ENCODE assay signal across 12 cellular contexts in genomic region chr6:89348372-89348771, GRCh38. TPM values are rescaled to one million over a fixed set of nuclear protein-coding genes. Genes with fewer than 3 reads are reported as not detected.
A peak's percentile ranks its signal among the peaks of the same experiment; 100 is the strongest.
DNase-seq lines count a peak whose midpoint lies in the region; ATAC-seq, FAIRE-seq and TF ChIP-seq lines count a peak whose summit lies in the region.
"Had no signal": no experiment of that assay in that cellular context is flagged by ENCODE, and none has a peak within 500 bp of the region (broad histone marks: within the 10 kb centered on the region; RNA-seq: fewer than 3 reads in every experiment).

No MANE protein-coding gene starts in this region.

- no peaks in the 10 kb centered on the region for H3K9me2 ChIP-seq in neural cell (ENCODE audit: insufficient read depth, low read length)

- CTCF ChIA-PET in CD4-positive, alpha-beta memory T cell (lab: Charles Lee; ENCODE audit: partially characterized antibody), result interaction anchor here (5.5 to 8.9 kb wide), 2 partner anchors 19 to 24 kb away, joined by 56 to 79 read pairs; no protein-coding TSS in a partner anchor

- no peaks in the 10 kb centered on the region for H4K20me1 ChIP-seq in neural cell (ENCODE audit: insufficient read depth)

- no peak overlapping the region for H3K4me2 ChIP-seq in neural cell (ENCODE audit: low read length)

- TF ChIP-seq RAD21 in neural cell (conservative IDR thresholded peaks at IDR 0.05), result no peak

- FAIRE-seq in D721Med (lab: Jason Lieb, UNC), result no peak

- no peaks in the 10 kb centered on the region for H3F3A ChIP-seq in neural cell (ENCODE audit: insufficient read depth, low read length, poor library complexity, severe bottlenecking)

- peaks cover 0 to 10% of the 10 kb centered on the region in 2 donors for H3K36me3 Mint-ChIP-seq in CD4-positive, alpha-beta memory T cell
- H3K36me3 Mint-ChIP-seq in brain, result peaks cover 19% of the 10 kb centered on the region

- no peaks in the 10 kb centered on the region for H3K27me3 ChIP-seq in CD4-positive, alpha-beta memory T cell (ENCODE audit: insufficient read depth, low read length)
- H3K27me3 ChIP-seq in HUES6 (ENCODE audit: control insufficient read depth, insufficient read depth, low read length), result peaks cover 5% of the 10 kb centered on the region; the same call in 1 of the 2 replicates
- H3K27me3 ChIP-seq in neural cell (ENCODE audit: insufficient read depth, low read depth, low read length), result no peaks in the 10 kb centered on the region

- no peak for TF ChIP-seq EP300 in neural cell (conservative IDR thresholded peaks at IDR 0.05; ENCODE audit: poor library complexity, severe bottlenecking)

- POLR2A ChIA-PET in CD4-positive, alpha-beta memory T cell (lab: Charles Lee; ENCODE audit: partially characterized antibody), result interaction anchor here (1.0 to 11.3 kb wide), 6 partner anchors 8 to 266 kb away, joined by 3 to 157 read pairs (median 6); partner anchors contain the start of genes PM20D2 and PNRC1

- TF ChIP-seq CTCF in brain (conservative IDR thresholded peaks at IDR 0.05), result no peak
- TF ChIP-seq CTCF in neural cell (IDR thresholded peaks at IDR 0.05; ENCODE audit: poor library complexity, severe bottlenecking), result no peak
- TF ChIP-seq CTCF in D721Med (IDR thresholded peaks at IDR 0.05; ENCODE audit: insufficient read depth, missing control alignments), result no peak

- H3K27me3 Mint-ChIP-seq in CD4-positive, alpha-beta memory T cell, result no peaks in the 10 kb centered on the region
- peaks cover 3% of the 10 kb centered on the region for H3K27me3 Mint-ChIP-seq in brain
- H3K27me3 Mint-ChIP-seq: activated CD4-positive, alpha-beta T cell treated with anti-CD3 and anti-CD28 coated beads for 36 hours had no signal

- no peak for ATAC-seq in HG02678 (IDR thresholded peaks at IDR 0.05; ENCODE audit: unreplicated experiment)
- ATAC-seq: activated CD4-positive, alpha-beta T cell treated with anti-CD3 and anti-CD28 coated beads for 36 hours had no signal

- no peaks in the 10 kb centered on the region for H3K9me3 ChIP-seq in CD4-positive, alpha-beta memory T cell (ENCODE audit: control insufficient read depth in 1 of 2, low read length in 2 of 2)
- no peaks in the 10 kb centered on the region for H3K9me3 ChIP-seq in HUES6 (ENCODE audit: control insufficient read depth, insufficient read depth, low read depth, low read length)
- no peaks in the 10 kb centered on the region for H3K9me3 ChIP-seq in neural cell (ENCODE audit: low read length)

- H3K27ac ChIP-seq in CD4-positive, alpha-beta memory T cell (ENCODE audit: low read depth, low read length), result no peak overlapping the region
- H3K27ac ChIP-seq in HUES6 (ENCODE audit: low read depth, low read length), result peak overlapping the region; percentile 58; the same call in 1 of the 2 replicates
- H3K27ac ChIP-seq in neural cell (ENCODE audit: low read length), result peak overlapping the region; percentile 7

- H3K9me3 Mint-ChIP-seq in CD4-positive, alpha-beta memory T cell, result no peaks in the 10 kb centered on the region
- H3K9me3 Mint-ChIP-seq in brain, result no peaks in the 10 kb centered on the region

- H3K9ac ChIP-seq in HUES6 (ENCODE audit: low read length) (peak overlapping the region; percentile 30), neural cell (ENCODE audit: low read length) (no peak overlapping the region)

- H3K4me1 Mint-ChIP-seq in CD4-positive, alpha-beta memory T cell, result peaks cover 48 to 74% (median 62%) of the 10 kb centered on the region in 4 donors
- H3K4me1 Mint-ChIP-seq in brain, result peaks cover 74% of the 10 kb centered on the region

- no peak overlapping the region for H3K4me3 ChIP-seq in CD4-positive, alpha-beta memory T cell (ENCODE audit: low read length in 2 of 2)
- H3K4me3 ChIP-seq in HUES6 (ENCODE audit: low read depth, low read length) (no peak overlapping the region; the same call in 1 of the 2 replicates), neural cell (ENCODE audit: low read length) (peak overlapping the region; percentile 23)
- H3K4me3 ChIP-seq: lung had no signal

- intact Hi-C loops in CD4-positive, alpha-beta memory T cell (cut with micrococcal nuclease), result no loop called here

- no peaks in the 10 kb centered on the region for H3K36me3 ChIP-seq in CD4-positive, alpha-beta memory T cell (ENCODE audit: insufficient read depth, low read length)
- H3K36me3 ChIP-seq in HUES6 (ENCODE audit: control insufficient read depth, insufficient read depth, low read length) (no peaks in the 10 kb centered on the region), neural cell (ENCODE audit: insufficient read depth, low read length) (no peaks in the 10 kb centered on the region)

- no peak overlapping the region for H2AFZ ChIP-seq in neural cell (ENCODE audit: low read depth, low read length)

- peaks cover 47% of the 10 kb centered on the region for H3K4me1 ChIP-seq in CD4-positive, alpha-beta memory T cell (ENCODE audit: insufficient read depth, low read length)
- peaks cover 39% of the 10 kb centered on the region for H3K4me1 ChIP-seq in HUES6 (ENCODE audit: control insufficient read depth, insufficient read depth, low read length)

- peaks cover 73% of the 10 kb centered on the region for H3K79me2 ChIP-seq in neural cell (replicated peaks; ENCODE audit: insufficient read depth, low read length)

- peak overlapping the region in 6 of 7 donors; percentile 48 to 98 (median 70) for H3K27ac Mint-ChIP-seq in CD4-positive, alpha-beta memory T cell
- peak overlapping the region in 3 of 5 experiments; percentile 55 to 100 (median 91) for H3K27ac Mint-ChIP-seq in brain
- H3K27ac Mint-ChIP-seq: activated CD4-positive, alpha-beta T cell treated with anti-CD3 and anti-CD28 coated beads for 36 hours had no signal

- no peak overlapping the region for H3K4me3 Mint-ChIP-seq in CD4-positive, alpha-beta memory T cell
- H3K4me3 Mint-ChIP-seq in brain, result peak overlapping the region in 2 of 5 experiments; percentile 62 to 75
- H3K4me3 Mint-ChIP-seq: activated CD4-positive, alpha-beta T cell treated with anti-CD3 and anti-CD28 coated beads for 36 hours had no signal

- no peak for DNase-seq in CD4-positive, alpha-beta memory T cell
- DNase-seq in HT-29 (ENCODE audit: low spot score) (no peak), NCI-H2196 (lab: John Stamatoyannopoulos, UW; ENCODE audit: unreplicated experiment) (no peak), D721Med (ENCODE audit: insufficient read length, low spot score) (no peak)
- DNase-seq: activated CD4-positive, alpha-beta T cell treated with anti-CD3 and anti-CD28 coated beads for 36 hours; caudate nucleus; hippocampal formation had no signal

TF ChIP-seq in neural cell, 6 proteins besides CTCF, POLR2A, EP300 and RAD21:
- no peak for TF ChIP-seq REST (IDR thresholded peaks at IDR 0.05; ENCODE audit: borderline replicate concordance)
- TF ChIP-seq EZH2 (IDR thresholded peaks at IDR 0.05; ENCODE audit: borderline replicate concordance, insufficient read depth, low read length, poor library complexity, severe bottlenecking), result no peak
- no peak for TF ChIP-seq MXI1 (conservative IDR thresholded peaks at IDR 0.05; ENCODE audit: poor library complexity, severe bottlenecking)
- TF ChIP-seq SMC3 (conservative IDR thresholded peaks at IDR 0.05; ENCODE audit: poor library complexity), result no peak
- TF ChIP-seq TAF1 (IDR thresholded peaks at IDR 0.05; ENCODE audit: low read depth), result no peak
- no peak for TF ChIP-seq POLR2AphosphoS5 (IDR thresholded peaks at IDR 0.05)
TF ChIP-seq in neural cell: peak in this region for 0.

RNA-seq across cellular contexts. Expression of gene UBE2J1, which starts 4.2 kb away (rescaled TPM):
- 10 to 100 TPM; 21.9 to 22.6 TPM for total RNA-seq in CD4-positive, alpha-beta memory T cell
- polyA plus RNA-seq in CD4-positive, alpha-beta memory T cell, result 10 to 100 TPM; 34.1 to 53.8 TPM
- polyA plus RNA-seq in brain (ENCODE audit: insufficient read depth, low read depth, low replicate concordance), result 29.1 TPM
- 44.9 and 47.2 TPM in 2 replicates for polyA plus RNA-seq in neural cell
- polyA minus RNA-seq in neural cell, result 50.6 and 53.5 TPM in 2 replicates
- total RNA-seq in HT-29 (2014; rRNA removed; shearing (Covaris generic)), result 19.9 and 22.1 TPM in 2 replicates

RNA-seq across cellular contexts. Expression of gene GABRR2, which starts 33.3 kb away (rescaled TPM):
- total RNA-seq in CD4-positive, alpha-beta memory T cell, result 1 to 10 TPM; 1.2 to 1.7 TPM
- polyA plus RNA-seq in CD4-positive, alpha-beta memory T cell, result under 1 TPM in 1 of 2 donors, not detected in 1; 0.10 TPM
- polyA plus RNA-seq in brain (ENCODE audit: insufficient read depth, low read depth, low replicate concordance) (not detected), neural cell (0.16 and 0.31 TPM in 2 replicates)
- not detected in 2 replicates for polyA minus RNA-seq in neural cell
- total RNA-seq in HT-29 (2014; rRNA removed; shearing (Covaris generic)), result not detected in 2 replicates
